Comparison of ENCODE assay signal across 12 cellular contexts in the genomic region with DNA sequence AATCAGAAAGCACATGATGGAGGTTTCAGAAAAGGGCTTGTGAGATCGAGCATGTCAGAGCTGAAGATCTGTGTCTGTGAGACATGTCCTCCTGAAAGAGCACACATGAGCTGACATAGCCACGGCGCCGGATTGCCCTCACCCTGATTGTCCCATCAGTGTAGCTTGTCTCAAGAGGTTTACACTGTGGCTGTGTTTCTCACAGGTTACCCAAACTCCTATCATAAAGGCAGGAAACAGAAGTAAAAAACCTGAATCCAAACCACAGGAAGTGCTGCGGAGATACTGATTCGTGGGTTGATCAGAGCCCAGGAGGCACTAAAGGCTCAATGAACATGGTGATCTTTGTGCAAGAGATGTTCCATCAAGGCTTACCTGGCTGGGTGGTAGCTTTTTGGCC. TPM values are rescaled to one million over a fixed set of nuclear protein-coding genes. Genes with fewer than 3 reads are reported as not detected.
A peak's percentile ranks its signal among the peaks of the same experiment; 100 is the strongest.
DNase-seq lines count a peak whose midpoint lies in the region; ATAC-seq, FAIRE-seq and TF ChIP-seq lines count a peak whose summit lies in the region.
"Had no signal": no experiment of that assay in that cellular context is flagged by ENCODE, and none has a peak within 500 bp of the region (broad histone marks: within the 10 kb centered on the region; RNA-seq: fewer than 3 reads in every experiment).

No MANE protein-coding gene starts in this region.

- no peak for TF ChIP-seq CTCF in endodermal cell (conservative IDR thresholded peaks at IDR 0.05)

- intact Hi-C loops in sciatic nerve (cut with DNase I) = no loop called here

- no peak for DNase-seq in stimulated activated naive CD8-positive, alpha-beta T cell treated with anti-CD3 and anti-CD28 coated beads, Interleukin-15, Interleukin-2, amounts not matched to agents 100 U/mL and 50 U/mL, for 24 hours
- DNase-seq in activated CD4-positive, alpha-beta memory T cell treated with anti-CD3 and anti-CD28 coated beads, Interleukin-2, amount 10 ng/mL, durations not matched to agents 7 days and 5 days = peak; percentile 64
- DNase-seq in endodermal cell (peak; percentile 23), RCC 7860 (ENCODE audit: low spot score) (no peak), sciatic nerve (ENCODE audit: low spot score) (no peak)
- DNase-seq: body of pancreas, heart right ventricle, ovary had no signal

- H3K4me3 Mint-ChIP-seq in stimulated activated naive CD8-positive, alpha-beta T cell treated with anti-CD3 and anti-CD28 coated beads, Interleukin-15, Interleukin-2, amounts not matched to agents 100 ng/mL and 50 ng/mL, for 24 hours = peak overlapping the region; percentile 67
- peak overlapping the region; percentile 43 for H3K4me3 Mint-ChIP-seq in activated CD4-positive, alpha-beta memory T cell treated with anti-CD3 and anti-CD28 coated beads, Interleukin-2, amount 10 ng/mL, durations not matched to agents 7 days and 5 days
- no peak overlapping the region for H3K4me3 Mint-ChIP-seq in endodermal cell

- peaks cover 90% of the 10 kb centered on the region for H3K4me1 Mint-ChIP-seq in stimulated activated naive CD8-positive, alpha-beta T cell treated with anti-CD3 and anti-CD28 coated beads, Interleukin-15, Interleukin-2, amounts not matched to agents 100 ng/mL and 50 ng/mL, for 24 hours (ENCODE audit: low read depth)
- peaks cover 88% of the 10 kb centered on the region for H3K4me1 Mint-ChIP-seq in activated CD4-positive, alpha-beta memory T cell treated with anti-CD3 and anti-CD28 coated beads, Interleukin-2, amount 10 ng/mL, durations not matched to agents 7 days and 5 days
- H3K4me1 Mint-ChIP-seq in endodermal cell = peaks cover 17% of the 10 kb centered on the region

- H3K4me3 ChIP-seq in endodermal cell (ENCODE audit: low read length) = no peak overlapping the region
- H3K4me3 ChIP-seq: body of pancreas, heart right ventricle, ovary had no signal

- no peak overlapping the region for H3K27ac ChIP-seq in endodermal cell (ENCODE audit: low read depth, low read length)
- H3K27ac ChIP-seq: body of pancreas, ovary had no signal

- no peak for FAIRE-seq in RCC 7860 (lab: Jason Lieb, UNC)

- POLR2A ChIA-PET in activated CD4-positive, alpha-beta memory T cell treated with anti-CD3 and anti-CD28 coated beads, Interleukin-2, amount 10 ng/mL, durations not matched to agents 7 days and 5 days (lab: Charles Lee) = interaction anchor here (1.0 to 6.0 kb wide), 4 partner anchors 15 to 31 kb away, joined by 3 to 49 read pairs (median 6); partner anchors contain the start of gene ZNF862

- H3K27ac Mint-ChIP-seq in stimulated activated naive CD8-positive, alpha-beta T cell treated with anti-CD3 and anti-CD28 coated beads, Interleukin-15, Interleukin-2, amounts not matched to agents 100 ng/mL and 50 ng/mL, for 24 hours = peak overlapping the region; percentile 84
- peak overlapping the region; percentile 90 for H3K27ac Mint-ChIP-seq in activated CD4-positive, alpha-beta memory T cell treated with anti-CD3 and anti-CD28 coated beads, Interleukin-2, amount 10 ng/mL, durations not matched to agents 7 days and 5 days
- H3K27ac Mint-ChIP-seq in endodermal cell = no peak overlapping the region

- peaks cover 8% of the 10 kb centered on the region for H3K27me3 ChIP-seq in endodermal cell (ENCODE audit: control insufficient read depth, insufficient read depth, low read length, poor library complexity, severe bottlenecking)
- H3K27me3 ChIP-seq: body of pancreas, heart right ventricle, ovary had no signal

- no peaks in the 10 kb centered on the region for H3K9me3 Mint-ChIP-seq in stimulated activated naive CD8-positive, alpha-beta T cell treated with anti-CD3 and anti-CD28 coated beads, Interleukin-15, Interleukin-2, amounts not matched to agents 100 ng/mL and 50 ng/mL, for 24 hours
- H3K9me3 Mint-ChIP-seq in activated CD4-positive, alpha-beta memory T cell treated with anti-CD3 and anti-CD28 coated beads, Interleukin-2, amount 10 ng/mL, durations not matched to agents 7 days and 5 days = no peaks in the 10 kb centered on the region
- H3K9me3 Mint-ChIP-seq in endodermal cell = no peaks in the 10 kb centered on the region

- no peaks in the 10 kb centered on the region for H3K36me3 ChIP-seq in endodermal cell (ENCODE audit: control insufficient read depth, insufficient read depth, low read length)
- H3K36me3 ChIP-seq: ovary had no signal

- peaks cover 8% of the 10 kb centered on the region for H3K4me1 ChIP-seq in endodermal cell (ENCODE audit: control insufficient read depth, insufficient read depth, low read length)

- no peak for ATAC-seq in stimulated activated naive CD8-positive, alpha-beta T cell treated with anti-CD3 and anti-CD28 coated beads, Interleukin-15, Interleukin-2, amounts not matched to agents 100 U/mL and 50 U/mL, for 24 hours
- ATAC-seq in HG02678 (IDR thresholded peaks at IDR 0.05; ENCODE audit: unreplicated experiment) = no peak
- ATAC-seq in HG02938 (IDR thresholded peaks at IDR 0.05; ENCODE audit: unreplicated experiment) = no peak
- no peak for ATAC-seq in sciatic nerve
- ATAC-seq: body of pancreas, heart right ventricle, SK-N-SH treated with all-trans-retinoic acid at 6 μM for 48 hours had no signal

- H3K9ac ChIP-seq in endodermal cell (ENCODE audit: extremely low read depth, low read length, poor library complexity, severe bottlenecking) = no peak overlapping the region

- no peaks in the 10 kb centered on the region for H3K9me3 ChIP-seq in endodermal cell (ENCODE audit: control insufficient read depth, low read length)
- H3K9me3 ChIP-seq: body of pancreas, heart right ventricle, ovary had no signal

- 92 to 100% methylated on average over 6 of the region's 6 CpGs for WGBS in endodermal cell (ENCODE audit: insufficient coverage in 1 of 2, insufficient read length in 1 of 2), 2 experiments

- peaks cover 12% of the 10 kb centered on the region for H3K36me3 Mint-ChIP-seq in stimulated activated naive CD8-positive, alpha-beta T cell treated with anti-CD3 and anti-CD28 coated beads, Interleukin-15, Interleukin-2, amounts not matched to agents 100 ng/mL and 50 ng/mL, for 24 hours (ENCODE audit: low read depth)
- peaks cover 16% of the 10 kb centered on the region for H3K36me3 Mint-ChIP-seq in activated CD4-positive, alpha-beta memory T cell treated with anti-CD3 and anti-CD28 coated beads, Interleukin-2, amount 10 ng/mL, durations not matched to agents 7 days and 5 days (ENCODE audit: low read depth)
- no peaks in the 10 kb centered on the region for H3K36me3 Mint-ChIP-seq in endodermal cell (ENCODE audit: low read depth)

- H3K27me3 Mint-ChIP-seq in stimulated activated naive CD8-positive, alpha-beta T cell treated with anti-CD3 and anti-CD28 coated beads, Interleukin-15, Interleukin-2, amounts not matched to agents 100 ng/mL and 50 ng/mL, for 24 hours = no peaks in the 10 kb centered on the region
- H3K27me3 Mint-ChIP-seq in activated CD4-positive, alpha-beta memory T cell treated with anti-CD3 and anti-CD28 coated beads, Interleukin-2, amount 10 ng/mL, durations not matched to agents 7 days and 5 days = no peaks in the 10 kb centered on the region
- peaks cover 16% of the 10 kb centered on the region for H3K27me3 Mint-ChIP-seq in endodermal cell (ENCODE audit: insufficient read depth)

- CTCF ChIA-PET in activated CD4-positive, alpha-beta memory T cell treated with anti-CD3 and anti-CD28 coated beads, Interleukin-2, amount 10 ng/mL, durations not matched to agents 7 days and 5 days (lab: Charles Lee) = interaction anchor here (1.3 to 3.2 kb wide), 4 partner anchors 8 to 30 kb away, joined by 3 to 22 read pairs (median 8); no protein-coding TSS in a partner anchor

RNA-seq across cellular contexts. Expression of gene ATP6V0E2, which starts 3.9 kb away (rescaled TPM):
- total RNA-seq in activated CD4-positive, alpha-beta memory T cell treated with anti-CD3 and anti-CD28 coated beads, Interleukin-2, amount 10 ng/mL, durations not matched to agents 7 days and 5 days = 10 to 100 TPM; 48.8 to 52.3 TPM
- 10 to 100 TPM; 15.3 to 16.1 TPM for total RNA-seq in endodermal cell
- 30.6 TPM for polyA plus RNA-seq in endodermal cell (2013, experiment 1 of 2)
- polyA plus RNA-seq in endodermal cell (2013, experiment 2 of 2) = 28.9 TPM
- 34.8 TPM for total RNA-seq in sciatic nerve

RNA-seq across cellular contexts. Expression of gene ZNF862, which starts 31.7 kb away (rescaled TPM):
- total RNA-seq in activated CD4-positive, alpha-beta memory T cell treated with anti-CD3 and anti-CD28 coated beads, Interleukin-2, amount 10 ng/mL, durations not matched to agents 7 days and 5 days = 10 to 100 TPM; 31.4 to 32.5 TPM
- 10 to 100 TPM in 1 of 2 donors, 1 to 10 TPM in 1; 8.3 to 15.6 TPM for total RNA-seq in endodermal cell
- 8.8 TPM for polyA plus RNA-seq in endodermal cell (2013, experiment 1 of 2)
- 8.9 TPM for polyA plus RNA-seq in endodermal cell (2013, experiment 2 of 2)
- total RNA-seq in sciatic nerve = 34.1 TPM

Comparison
In these comparisons a context has a peak if more than half of its experiments do, and no peak if none do; other contexts are left out.
1. DNase-seq: peak in activated CD4-positive, alpha-beta memory T cell treated with anti-CD3 and anti-CD28 coated beads, Interleukin-2, amount 10 ng/mL, durations not matched to agents 7 days and 5 days (single experiment) and endodermal cell (single experiment); none in stimulated activated naive CD8-positive, alpha-beta T cell treated with anti-CD3 and anti-CD28 coated beads, Interleukin-15, Interleukin-2, amounts not matched to agents 100 U/mL and 50 U/mL, for 24 hours (single experiment), RCC 7860 (single experiment) and sciatic nerve (single experiment).